ENCODE assay signal across 10 cellular contexts in the genomic region with DNA sequence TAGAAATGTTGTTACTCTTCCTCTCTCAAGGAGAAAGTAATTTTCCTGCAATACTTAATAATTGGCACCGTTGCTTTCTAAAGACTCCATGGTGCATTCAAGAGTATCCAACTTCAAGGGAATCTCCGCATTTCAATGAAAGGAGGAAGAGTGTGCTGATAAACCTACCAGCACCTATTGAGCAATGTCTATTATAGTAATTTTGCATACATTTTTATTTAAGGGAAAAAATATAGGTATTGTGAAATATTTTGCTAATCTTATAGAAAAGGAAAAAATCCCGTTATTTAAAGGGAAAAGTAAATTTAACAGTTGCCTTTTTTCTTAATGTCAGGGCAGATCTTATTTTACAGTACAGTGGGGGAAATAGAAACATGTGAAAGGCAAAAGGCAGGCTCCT. TPM values are rescaled to one million over a fixed set of nuclear protein-coding genes. Genes with fewer than 3 reads are reported as not detected.
DNase-seq lines count a peak whose midpoint lies in the region; ATAC-seq, FAIRE-seq and TF ChIP-seq lines count a peak whose summit lies in the region.
"Had no signal": no experiment of that assay in that cellular context is flagged by ENCODE, and none has a peak within 500 bp of the region (broad histone marks: within the 10 kb centered on the region; RNA-seq: fewer than 3 reads in every experiment).

No MANE protein-coding gene starts in this region.

- H3K27me3 ChIP-seq in Panc1 (ENCODE audit: control insufficient read depth, insufficient read depth, low read length) (no peaks in the 10 kb centered on the region), endodermal cell (ENCODE audit: control insufficient read depth, insufficient read depth, low read length, poor library complexity, severe bottlenecking) (no peaks in the 10 kb centered on the region), smooth muscle cell (ENCODE audit: low read depth) (no peaks in the 10 kb centered on the region)

- FAIRE-seq in GM19239 (lab: Jason Lieb, UNC) = peak; percentile 55
- no peak for FAIRE-seq in frontal cortex (lab: Jason Lieb, UNC)

- peak overlapping the region; percentile 81 for H3K4me3 Mint-ChIP-seq in endodermal cell

- intact Hi-C loops in Panc1 (cut with micrococcal nuclease; ENCODE audit: unreplicated experiment) = no loop called here

- peaks cover 47% of the 10 kb centered on the region for H3K36me3 Mint-ChIP-seq in endodermal cell (ENCODE audit: low read depth)

- H3K9me3 Mint-ChIP-seq in endodermal cell = no peaks in the 10 kb centered on the region

- POLR2A ChIA-PET in Panc1 (lab: Charles Lee) = no interaction called here
- POLR2A ChIA-PET in GM10248 (lab: Yijun Ruan, JAX) = no interaction called here

- in situ Hi-C loops in Panc1 (cut with HindIII; ENCODE audit: low pct_unique_long_range_greater_than_20kb, low sequenced_read_pairs) = no loop called here

- H3K9ac ChIP-seq in endodermal cell (ENCODE audit: extremely low read depth, low read length, poor library complexity, severe bottlenecking) (peak overlapping the region; percentile 76), smooth muscle cell (ENCODE audit: low read depth) (peak overlapping the region; percentile 74)

- no peaks in the 10 kb centered on the region for H3K27me3 Mint-ChIP-seq in endodermal cell (ENCODE audit: insufficient read depth)

- H3K4me1 ChIP-seq in Panc1 (ENCODE audit: control insufficient read depth, insufficient read depth, low read length) (peaks cover 11% of the 10 kb centered on the region), endodermal cell (ENCODE audit: control insufficient read depth, insufficient read depth, low read length) (peaks cover 8% of the 10 kb centered on the region), smooth muscle cell (ENCODE audit: low read depth) (peaks cover 15% of the 10 kb centered on the region)

- H3K4me2 ChIP-seq in smooth muscle cell = peak overlapping the region; percentile 88

- H3K9me3 ChIP-seq in Panc1 (ENCODE audit: control insufficient read depth, insufficient read depth, low read depth, low read length) = no peaks in the 10 kb centered on the region
- H3K9me3 ChIP-seq in endodermal cell (ENCODE audit: control insufficient read depth, low read length) = no peaks in the 10 kb centered on the region
- H3K9me3 ChIP-seq in smooth muscle cell (replicated peaks; ENCODE audit: low read depth) = no peaks in the 10 kb centered on the region
- H3K9me3 ChIP-seq: mucosa of descending colon had no signal

- CTCF ChIA-PET in Panc1 (lab: Charles Lee) (no interaction called here), GM10248 (lab: Yijun Ruan, JAX) (no interaction called here)

- WGBS in endodermal cell (ENCODE audit: insufficient coverage in 1 of 2, insufficient read length in 1 of 2), 2 experiments = 79 to 95% methylated on average over 2 to 3 of the region's 3 CpGs
- WGBS in smooth muscle cell (ENCODE audit: low lambda C conversion rate) = 80% methylated on average over 3 of the region's 3 CpGs

- H3K4me3 ChIP-seq in Panc1 (ENCODE audit: low read depth in 2 of 2, low read length in 2 of 2) (no peak overlapping the region), endodermal cell (ENCODE audit: low read length) (peak overlapping the region; percentile 81), smooth muscle cell (peak overlapping the region; percentile 75)
- H3K4me3 ChIP-seq: mucosa of descending colon had no signal

- peak overlapping the region; percentile 89 for H2AFZ ChIP-seq in smooth muscle cell (ENCODE audit: low read depth)

- H3F3A ChIP-seq in smooth muscle cell (ENCODE audit: low read depth) = peaks cover 19% of the 10 kb centered on the region

- no peaks in the 10 kb centered on the region for H3K79me2 ChIP-seq in smooth muscle cell (ENCODE audit: low read depth)

- no peak for ATAC-seq in Panc1

- TF ChIP-seq CTCF in Panc1 (IDR thresholded peaks at IDR 0.05) (no peak), endodermal cell (conservative IDR thresholded peaks at IDR 0.05) (no peak), smooth muscle cell (IDR thresholded peaks at IDR 0.05; ENCODE audit: borderline replicate concordance, insufficient read depth, poor library complexity, severe bottlenecking) (no peak), GM10248 (IDR thresholded peaks at IDR 0.05; ENCODE audit: control extremely low read depth, extremely low read depth, low read depth, missing control alignments) (no peak)

- H3K27ac ChIP-seq in Panc1 (ENCODE audit: low read length) = peak overlapping the region; percentile 90
- H3K27ac ChIP-seq in endodermal cell (ENCODE audit: low read depth, low read length) = no peak overlapping the region
- H3K27ac ChIP-seq in smooth muscle cell (ENCODE audit: low read depth) = peak overlapping the region; percentile 87

- DNase-seq in GM19239 (ENCODE audit: insufficient read length, low spot score) (no peak), Panc1 (ENCODE audit: low read depth, low spot score) (no peak), endodermal cell (no peak), smooth muscle cell (lab: John Stamatoyannopoulos, UW; ENCODE audit: unreplicated experiment) (no peak), GM10248 (ENCODE audit: extremely low spot score) (no peak), D341Med (ENCODE audit: low spot score) (no peak), frontal cortex (ENCODE audit: low spot score in 2 of 2) (no peak)
- DNase-seq: mucosa of descending colon; NCI-H2081 treated with DMSO at 0.1 percent for 48 hours; stimulated activated CD4-positive, alpha-beta T cell treated with anti-CD3 and anti-CD28 coated beads, Interleukin-2, amount 100 ng/mL, for 24 hours had no signal

- no peak overlapping the region for H3K27ac Mint-ChIP-seq in endodermal cell

- no peaks in the 10 kb centered on the region for H4K20me1 ChIP-seq in smooth muscle cell (ENCODE audit: low read depth)

- H3K4me1 Mint-ChIP-seq in endodermal cell = peaks cover 21% of the 10 kb centered on the region

- H3K36me3 ChIP-seq in Panc1 (ENCODE audit: control insufficient read depth, insufficient read depth, low read length) (no peaks in the 10 kb centered on the region; the same call in 1 of the 2 replicates), endodermal cell (ENCODE audit: control insufficient read depth, insufficient read depth, low read length) (peaks cover 37% of the 10 kb centered on the region), smooth muscle cell (ENCODE audit: low read depth) (peaks cover 4% of the 10 kb centered on the region)

- BruUV-seq in Panc1 (replicated peaks; lab: Mats Ljungman, UMichigan) = no TSS peak

RNA-seq across cellular contexts. Expression of a gene that starts 1.1 kb away (rescaled TPM):
- 3.5 TPM for total RNA-seq in Panc1 (2021; ENCODE audit: unreplicated experiment)
- 0.84 TPM for polyA plus RNA-seq in Panc1 (2012; ENCODE audit: insufficient read length)
- total RNA-seq in endodermal cell = 10 to 100 TPM; 11.2 to 11.3 TPM
- 3.5 TPM for polyA plus RNA-seq in endodermal cell (2013, experiment 1 of 2)
- polyA plus RNA-seq in endodermal cell (2013, experiment 2 of 2) = 4.3 TPM
- 5.8 and 14.3 TPM in 2 replicates for total RNA-seq in smooth muscle cell
- polyA plus RNA-seq in smooth muscle cell = 4.6 and 10.4 TPM in 2 replicates
- under 0.01 TPM for total RNA-seq in frontal cortex

RNA-seq across cellular contexts. Expression of a gene that starts 17.8 kb away (rescaled TPM):
- not detected for total RNA-seq in Panc1 (2021; ENCODE audit: unreplicated experiment)
- polyA plus RNA-seq in Panc1 (2012; ENCODE audit: insufficient read length) = 0.70 TPM
- total RNA-seq in endodermal cell = not detected
- not detected for polyA plus RNA-seq in endodermal cell (2013, experiment 1 of 2)
- polyA plus RNA-seq in endodermal cell (2013, experiment 2 of 2) = not detected
- total RNA-seq in smooth muscle cell = not detected in 2 replicates
- polyA plus RNA-seq in smooth muscle cell = 1.1 and 4.1 TPM in 2 replicates
- total RNA-seq in frontal cortex = not detected
- total RNA-seq: mucosa of descending colon had no signal

RNA-seq across cellular contexts. Expression of a gene that starts 23.2 kb away (rescaled TPM):
- total RNA-seq in Panc1 (2021; ENCODE audit: unreplicated experiment) = 4,481 TPM
- polyA plus RNA-seq in Panc1 (2012; ENCODE audit: insufficient read length) = not detected
- total RNA-seq in endodermal cell = 1,000 to 10,000 TPM; 5,418 to 7,320 TPM
- polyA plus RNA-seq in endodermal cell (2013, experiment 1 of 2) = not detected
- not detected for polyA plus RNA-seq in endodermal cell (2013, experiment 2 of 2)
- total RNA-seq in smooth muscle cell = not detected in 2 replicates
- 13.8 and 18.0 TPM in 2 replicates for polyA plus RNA-seq in smooth muscle cell
- not detected for total RNA-seq in frontal cortex

RNA-seq across cellular contexts. Expression of a gene that starts 39.6 kb away (rescaled TPM):
- 36.6 TPM for total RNA-seq in Panc1 (2021; ENCODE audit: unreplicated experiment)
- 29.5 TPM for polyA plus RNA-seq in Panc1 (2012; ENCODE audit: insufficient read length)
- 10 to 100 TPM; 53.2 to 55.7 TPM for total RNA-seq in endodermal cell
- 61.0 TPM for polyA plus RNA-seq in endodermal cell (2013, experiment 1 of 2)
- polyA plus RNA-seq in endodermal cell (2013, experiment 2 of 2) = 60.5 TPM
- 73.9 and 88.5 TPM in 2 replicates for total RNA-seq in smooth muscle cell
- polyA plus RNA-seq in smooth muscle cell = 43.5 and 47.6 TPM in 2 replicates
- total RNA-seq in frontal cortex = 66.0 TPM

Comparison
In these comparisons a context has a peak if more than half of its experiments do, and no peak if none do; other contexts are left out.
1. H3K4me3 ChIP-seq: peak in endodermal cell (single experiment) and smooth muscle cell (single experiment); none in Panc1 (0 of 2).
2. RNA of a gene that starts 23.2 kb away (total RNA-seq): 5,418 to 7,320 TPM in endodermal cell and 4,481 TPM in Panc1 (single experiment); not detected in smooth muscle cell and not detected in frontal cortex (single experiment); every median in the first group is over 1,000 times any median in the second.